In the genomic region with DNA sequence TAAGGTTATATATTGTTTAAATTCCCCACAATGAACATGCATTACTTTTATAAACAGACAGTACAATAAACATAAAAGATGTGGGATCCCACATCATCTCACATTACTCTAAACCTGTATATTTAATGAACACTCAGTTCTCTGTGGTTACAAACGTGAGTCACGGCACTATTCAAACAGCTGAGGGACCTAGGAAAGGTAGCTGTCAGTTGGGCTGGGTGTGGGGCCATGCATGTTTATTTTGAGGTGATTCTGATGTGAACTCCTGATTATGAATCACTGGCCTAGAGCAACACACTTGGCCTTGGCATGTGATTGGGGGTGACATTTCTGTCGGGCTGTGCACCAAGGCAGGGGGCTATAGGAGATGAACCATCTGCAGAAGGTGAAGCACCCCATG, we compare ENCODE assay signal across 14 cellular contexts.
A peak's percentile ranks its signal among the peaks of the same experiment; 100 is the strongest.
DNase-seq lines count a peak whose midpoint lies in the region; ATAC-seq lines count a peak whose summit lies in the region.
"Had no signal": no experiment of that assay in that cellular context is flagged by ENCODE, and none has a peak within 500 bp of the region (broad histone marks: within the 10 kb centered on the region; RNA-seq: fewer than 3 reads in every experiment).

No MANE protein-coding gene starts in this region.

- no peak overlapping the region for H3K9ac ChIP-seq in mesenchymal stem cell (ENCODE audit: low read length)

- H3K27me3 ChIP-seq in mesenchymal stem cell (ENCODE audit: control insufficient read depth in 1 of 2, insufficient read depth in 1 of 2, low read length in 2 of 2) = no peaks in the 10 kb centered on the region

- no peak overlapping the region for H2AFZ ChIP-seq in mesenchymal stem cell (ENCODE audit: low read depth, low read length)

- no peak for ATAC-seq in HG03439 (IDR thresholded peaks at IDR 0.05; ENCODE audit: unreplicated experiment)
- ATAC-seq: left ventricle myocardium superior had no signal

- H3K18ac ChIP-seq in mesenchymal stem cell (ENCODE audit: low read depth in 1 of 2, low read length in 2 of 2) = peak overlapping the region in 1 of 2 experiments; percentile 44

- peak overlapping the region in 1 of 2 experiments; percentile 14 for H3K14ac ChIP-seq in mesenchymal stem cell (ENCODE audit: low read length in 2 of 2)

- H2BK120ac ChIP-seq in mesenchymal stem cell (ENCODE audit: low read depth, low read length) = peak overlapping the region; percentile 20

- no peak overlapping the region for H3K4me2 ChIP-seq in mesenchymal stem cell (ENCODE audit: low read length, poor library complexity, severe bottlenecking)

- peaks cover 26% of the 10 kb centered on the region for H3K4me1 ChIP-seq in mesenchymal stem cell (ENCODE audit: control insufficient read depth, insufficient read depth, low read depth, low read length)

- 13% methylated on average over 3 of the region's 3 CpGs for WGBS in mesenchymal stem cell

- H2BK12ac ChIP-seq in mesenchymal stem cell (ENCODE audit: low read length in 2 of 2) = peak overlapping the region; percentile 29 to 79

- intact Hi-C loops in posterior vena cava (cut with DNase I) = no loop called here

- H3K4me3 ChIP-seq in mesenchymal stem cell (ENCODE audit: insufficient read depth in 1 of 2, low read depth in 1 of 2, low read length in 2 of 2) = no peak overlapping the region
- H3K4me3 ChIP-seq: cardiac muscle cell had no signal

- H3K23ac ChIP-seq in mesenchymal stem cell (ENCODE audit: low read length in 2 of 2) = no peak overlapping the region

- H3K36me3 ChIP-seq in mesenchymal stem cell (ENCODE audit: control insufficient read depth in 1 of 2, insufficient read depth in 2 of 2, low read depth in 1 of 2, low read length in 2 of 2) = peaks cover 34 to 37% of the 10 kb centered on the region in 2 experiments
- H3K36me3 ChIP-seq: cardiac muscle cell had no signal

- peak overlapping the region; percentile 21 for H2BK5ac ChIP-seq in mesenchymal stem cell (ENCODE audit: low read depth, low read length, poor library complexity, severe bottlenecking)

- H2AK5ac ChIP-seq in mesenchymal stem cell (ENCODE audit: low read length, severe bottlenecking) = peak overlapping the region; percentile 65

- no peaks in the 10 kb centered on the region for H3K9me3 ChIP-seq in mesenchymal stem cell (ENCODE audit: control insufficient read depth, low read length)

- peak; percentile 86 for DNase-seq in EL
- DNase-seq in LHCN-M2 (ENCODE audit: low read depth) = peak; percentile 98
- DNase-seq in astrocyte of the hippocampus (ENCODE audit: low read depth, low spot score) = peak; percentile 85
- peak; percentile 82 for DNase-seq in mesenchymal stem cell
- no peak for DNase-seq in posterior vena cava (ENCODE audit: low spot score)
- DNase-seq in NCI-H2171 treated with DMSO at 0.1 percent for 48 hours (lab: John Stamatoyannopoulos, UW) = no peak
- no peak for DNase-seq in GM03348 (ENCODE audit: low spot score)
- DNase-seq: activated T-cell treated with anti-CD3 and anti-CD28 coated beads, Interleukin-2, amount 50 U/mL, for 1 hour; DMS 273 treated with DMSO at 0.1 percent for 48 hours; left ventricle myocardium superior; nucleus accumbens; stimulated activated CD4-positive, alpha-beta T cell treated with anti-CD3 and anti-CD28 coated beads, Interleukin-1b, Interleukin-23, amount 100 ng/mL, for 48 hours had no signal

- H3K79me1 ChIP-seq in mesenchymal stem cell (replicated peaks; ENCODE audit: low read length, poor library complexity, severe bottlenecking) = peaks cover 21% of the 10 kb centered on the region

- peak overlapping the region in 1 of 2 experiments; percentile 42 for H3K4ac ChIP-seq in mesenchymal stem cell (ENCODE audit: low read depth in 1 of 2, low read length in 2 of 2)

- H4K91ac ChIP-seq in mesenchymal stem cell (ENCODE audit: low read length) = peak overlapping the region; percentile 81

- H4K8ac ChIP-seq in mesenchymal stem cell (ENCODE audit: low read length) = no peak overlapping the region

- peak overlapping the region; percentile 96 for H3K27ac ChIP-seq in mesenchymal stem cell (ENCODE audit: low read length, poor library complexity, severe bottlenecking)
- H3K27ac ChIP-seq: cardiac muscle cell had no signal

- H2BK15ac ChIP-seq in mesenchymal stem cell (ENCODE audit: low read depth, poor library complexity, severe bottlenecking) = peak overlapping the region; percentile 55

Comparison
In these comparisons a context has a peak if more than half of its experiments do, and no peak if none do; other contexts are left out.
1. DNase-seq: peak in EL (single experiment), LHCN-M2 (single experiment), astrocyte of the hippocampus (single experiment) and mesenchymal stem cell (single experiment); none in posterior vena cava (single experiment), NCI-H2171 treated with DMSO at 0.1 percent for 48 hours (single experiment) and GM03348 (single experiment).